1 cellular context compared by ENCODE assay signal in genomic region chr14:37184520-37184919, GRCh38. TPM values are rescaled to one million over a fixed set of nuclear protein-coding genes. Genes with fewer than 3 reads are reported as not detected.
"Had no signal": no experiment of that assay in that cellular context is flagged by ENCODE, and none has a peak within 500 bp of the region (broad histone marks: within the 10 kb centered on the region; RNA-seq: fewer than 3 reads in every experiment).

No MANE protein-coding gene starts in this region.

RNA-seq across cellular contexts. Expression of gene SLC25A21, which starts 12.1 kb away (rescaled TPM):
- total RNA-seq: OCI-LY7 had no signal

RNA-seq across cellular contexts. Expression of gene MIPOL1, which starts 13.2 kb away (rescaled TPM):
- total RNA-seq: OCI-LY7 had no signal
